In genomic region chr5:72555871-72556270, GRCh38 we compare ENCODE assay signal across 9 cellular contexts. TPM values are rescaled to one million over a fixed set of nuclear protein-coding genes. Genes with fewer than 3 reads are reported as not detected.
DNase-seq lines count a peak whose midpoint lies in the region; ATAC-seq and TF ChIP-seq lines count a peak whose summit lies in the region.
"Had no signal": no experiment of that assay in that cellular context is flagged by ENCODE, and none has a peak within 500 bp of the region (broad histone marks: within the 10 kb centered on the region; RNA-seq: fewer than 3 reads in every experiment).

No MANE protein-coding gene starts in this region.

- no peak for TF ChIP-seq CTCF in cardiac muscle cell (IDR thresholded peaks at IDR 0.05; ENCODE audit: low read depth, low read length)
- TF ChIP-seq CTCF in heart left ventricle (IDR thresholded peaks at IDR 0.05), result no peak
- no peak for TF ChIP-seq CTCF in WERI-Rb-1 (IDR thresholded peaks at IDR 0.05; ENCODE audit: low read depth, low read length)
- no peak for TF ChIP-seq CTCF in transverse colon (IDR thresholded peaks at IDR 0.05)

- no peaks in the 10 kb centered on the region for H3K9me3 Mint-ChIP-seq in activated T-helper 1 cell treated with anti-CD3 and anti-CD28 coated beads, Interleukin-12 subunit alpha, Interleukin-12 subunit beta, Interleukin-2, Interleukin-4 antibody, amounts not matched to agents 30 ng/mL and 10 ng/mL and 1 ng/mL, durations not matched to agents 14 hours and 24 hours and 36 hours

- H3K4me3 ChIP-seq in cardiac muscle cell (no peak overlapping the region), heart left ventricle (peak overlapping the region in 4 of 12 donors; percentile 45 to 57 (median 52)), WERI-Rb-1 (ENCODE audit: low read depth, low read length) (no peak overlapping the region), transverse colon (no peak overlapping the region)

- H3K36me3 Mint-ChIP-seq in activated T-helper 1 cell treated with anti-CD3 and anti-CD28 coated beads, Interleukin-12 subunit alpha, Interleukin-12 subunit beta, Interleukin-2, Interleukin-4 antibody, amounts not matched to agents 30 ng/mL and 10 ng/mL and 1 ng/mL, durations not matched to agents 14 hours and 24 hours and 36 hours (ENCODE audit: low read depth), result no peaks in the 10 kb centered on the region

- H3K27ac Mint-ChIP-seq in activated T-helper 1 cell treated with anti-CD3 and anti-CD28 coated beads, Interleukin-12 subunit alpha, Interleukin-12 subunit beta, Interleukin-2, Interleukin-4 antibody, amounts not matched to agents 30 ng/mL and 10 ng/mL and 1 ng/mL, durations not matched to agents 14 hours and 24 hours and 36 hours, result no peak overlapping the region

- no peak overlapping the region for H3K4me3 Mint-ChIP-seq in activated T-helper 1 cell treated with anti-CD3 and anti-CD28 coated beads, Interleukin-12 subunit alpha, Interleukin-12 subunit beta, Interleukin-2, Interleukin-4 antibody, amounts not matched to agents 30 ng/mL and 10 ng/mL and 1 ng/mL, durations not matched to agents 14 hours and 24 hours and 36 hours

- DNase-seq in cardiac muscle cell (ENCODE audit: low read depth in 1 of 2, low spot score in 1 of 2) (peak; percentile 31 to 36), heart left ventricle (no peak), WERI-Rb-1 (peak; percentile 24), transverse colon (no peak), activated gamma-delta T cell treated with Interleukin-2 at 50 U/mL for 16 hours (no peak)
- no peak for DNase-seq in activated T-helper 1 cell treated with anti-CD3 and anti-CD28 coated beads, Interleukin-12 subunit alpha, Interleukin-12 subunit beta, Interleukin-2, Interleukin-4 antibody, amounts not matched to agents 30 ng/mL and 10 ng/mL and 1 ng/mL, durations not matched to agents 14 hours and 24 hours and 36 hours (ENCODE audit: low spot score)
- DNase-seq: stimulated activated CD4-positive, alpha-beta T cell treated with anti-CD3 and anti-CD28 coated beads, Interleukin-15, amount 100 ng/mL, for 24 hours had no signal

- 19 to 46% (median 33%) methylated on average over 1 of the region's 1 CpG for WGBS in heart left ventricle, 4 donors
- WGBS in transverse colon (ENCODE audit: low coverage in 1 of 2), 2 donors, result 40 to 43% methylated on average over 1 of the region's 1 CpG

- intact Hi-C loops in heart left ventricle (cut with DNase I) (loop anchor here in 2 of 10 donors (5.0 to 10.0 kb wide), 2 partner anchors 259 to 261 kb away; partner anchors contain the start of gene TNPO1 (in 2 of the 2)), transverse colon (cut with DNase I; ENCODE audit: low total_unique reads) (no loop called here)
- intact Hi-C loops in activated T-helper 1 cell treated with anti-CD3 and anti-CD28 coated beads, Interleukin-12 subunit alpha, Interleukin-12 subunit beta, Interleukin-2, Interleukin-4 antibody, amounts not matched to agents 30 ng/mL and 10 ng/mL and 1 ng/mL, durations not matched to agents 14 hours and 24 hours and 36 hours (cut with micrococcal nuclease), result no loop called here

- TF ChIP-seq POLR2A in heart left ventricle (IDR thresholded peaks at IDR 0.05) (no peak), transverse colon (IDR thresholded peaks at IDR 0.05) (no peak)

- peaks cover 24% of the 10 kb centered on the region for H3K27me3 Mint-ChIP-seq in activated T-helper 1 cell treated with anti-CD3 and anti-CD28 coated beads, Interleukin-12 subunit alpha, Interleukin-12 subunit beta, Interleukin-2, Interleukin-4 antibody, amounts not matched to agents 30 ng/mL and 10 ng/mL and 1 ng/mL, durations not matched to agents 14 hours and 24 hours and 36 hours (ENCODE audit: insufficient read depth)

- ATAC-seq in heart left ventricle (no peak), HG02610 (IDR thresholded peaks at IDR 0.05; ENCODE audit: unreplicated experiment) (no peak)

- H3K9me3 ChIP-seq in cardiac muscle cell (ENCODE audit: low read depth) (no peaks in the 10 kb centered on the region), heart left ventricle (no peaks in the 10 kb centered on the region), WERI-Rb-1 (ENCODE audit: severe bottlenecking) (no peaks in the 10 kb centered on the region), transverse colon (no peaks in the 10 kb centered on the region)

- in situ Hi-C loops in transverse colon (cut with MboI; ENCODE audit: low pct_ligation_motif_present in 1 of 4, low pct_unique_long_range_greater_than_20kb in 1 of 4, low sequenced_read_pairs in 3 of 4), result no loop called here

- H3K27ac ChIP-seq in cardiac muscle cell (no peak overlapping the region), heart left ventricle (peak overlapping the region in 3 of 12 donors; percentile 6 to 77 (median 70)), WERI-Rb-1 (no peak overlapping the region), layer of hippocampus (ENCODE audit: low read depth, low read length) (peak overlapping the region; percentile 66), transverse colon (peak overlapping the region in 3 of 4 donors; percentile 54 to 68 (median 64))

- H3K27me3 ChIP-seq in cardiac muscle cell, result no peaks in the 10 kb centered on the region
- H3K27me3 ChIP-seq in heart left ventricle, result no peaks in the 10 kb centered on the region
- H3K27me3 ChIP-seq in WERI-Rb-1 (ENCODE audit: insufficient read depth, low read depth, severe bottlenecking), result no peaks in the 10 kb centered on the region
- no peaks in the 10 kb centered on the region for H3K27me3 ChIP-seq in layer of hippocampus (ENCODE audit: control insufficient read depth, insufficient read depth, low read length)
- no peaks in the 10 kb centered on the region for H3K27me3 ChIP-seq in transverse colon

- H3K4me1 Mint-ChIP-seq in activated T-helper 1 cell treated with anti-CD3 and anti-CD28 coated beads, Interleukin-12 subunit alpha, Interleukin-12 subunit beta, Interleukin-2, Interleukin-4 antibody, amounts not matched to agents 30 ng/mL and 10 ng/mL and 1 ng/mL, durations not matched to agents 14 hours and 24 hours and 36 hours (ENCODE audit: low read depth), result peaks cover 7% of the 10 kb centered on the region

- H3K36me3 ChIP-seq in cardiac muscle cell (no peaks in the 10 kb centered on the region), heart left ventricle (no peaks in the 10 kb centered on the region), WERI-Rb-1 (no peaks in the 10 kb centered on the region), transverse colon (no peaks in the 10 kb centered on the region)

- no peak for TF ChIP-seq EP300 in transverse colon (IDR thresholded peaks at IDR 0.05; ENCODE audit: low read depth)

- H3K4me1 ChIP-seq in cardiac muscle cell (ENCODE audit: low read depth) (peaks cover 43% of the 10 kb centered on the region), heart left ventricle (peaks cover 0 to 37% (median 18%) of the 10 kb centered on the region in 12 donors), transverse colon (peaks cover 4 to 17% (median 14%) of the 10 kb centered on the region in 4 donors)

RNA-seq across cellular contexts. Expression of gene ZNF366, which starts 48.7 kb away (rescaled TPM):
- not detected in 2 replicates for total RNA-seq in cardiac muscle cell
- polyA plus RNA-seq in cardiac muscle cell, result not detected in 2 replicates
- total RNA-seq in heart left ventricle, result 10 to 100 TPM in 2 of 9 donors, 1 to 10 TPM in 7; 3.9 to 18.5 (median 6.1) TPM
- 1 to 10 TPM; 2.1 to 4.4 TPM for polyA plus RNA-seq in heart left ventricle
- 1 to 10 TPM in 1 of 4 donors, under 1 TPM in 3; 0.40 to 1.4 (median 0.72) TPM for total RNA-seq in transverse colon
- not detected in 2 replicates for total RNA-seq in activated T-helper 1 cell treated with anti-CD3 and anti-CD28 coated beads, Interleukin-12 subunit alpha, Interleukin-12 subunit beta, Interleukin-2, Interleukin-4 antibody, amounts not matched to agents 30 ng/mL and 10 ng/mL and 1 ng/mL, durations not matched to agents 14 hours and 24 hours and 36 hours

Comparison
In these comparisons a context has a peak if more than half of its experiments do, and no peak if none do; other contexts are left out.
1. DNase-seq: peak in cardiac muscle cell (2 of 2) and WERI-Rb-1 (single experiment); none in heart left ventricle (0 of 5), transverse colon (single experiment), activated T-helper 1 cell treated with anti-CD3 and anti-CD28 coated beads, Interleukin-12 subunit alpha, Interleukin-12 subunit beta, Interleukin-2, Interleukin-4 antibody, amounts not matched to agents 30 ng/mL and 10 ng/mL and 1 ng/mL, durations not matched to agents 14 hours and 24 hours and 36 hours (single experiment) and activated gamma-delta T cell treated with Interleukin-2 at 50 U/mL for 16 hours (single experiment).
2. H3K27ac ChIP-seq: peak in layer of hippocampus (single experiment) and transverse colon (3 of 4); none in cardiac muscle cell (single experiment) and WERI-Rb-1 (single experiment).